Comparison of ENCODE assay signal across 8 cellular contexts in the genomic region with DNA sequence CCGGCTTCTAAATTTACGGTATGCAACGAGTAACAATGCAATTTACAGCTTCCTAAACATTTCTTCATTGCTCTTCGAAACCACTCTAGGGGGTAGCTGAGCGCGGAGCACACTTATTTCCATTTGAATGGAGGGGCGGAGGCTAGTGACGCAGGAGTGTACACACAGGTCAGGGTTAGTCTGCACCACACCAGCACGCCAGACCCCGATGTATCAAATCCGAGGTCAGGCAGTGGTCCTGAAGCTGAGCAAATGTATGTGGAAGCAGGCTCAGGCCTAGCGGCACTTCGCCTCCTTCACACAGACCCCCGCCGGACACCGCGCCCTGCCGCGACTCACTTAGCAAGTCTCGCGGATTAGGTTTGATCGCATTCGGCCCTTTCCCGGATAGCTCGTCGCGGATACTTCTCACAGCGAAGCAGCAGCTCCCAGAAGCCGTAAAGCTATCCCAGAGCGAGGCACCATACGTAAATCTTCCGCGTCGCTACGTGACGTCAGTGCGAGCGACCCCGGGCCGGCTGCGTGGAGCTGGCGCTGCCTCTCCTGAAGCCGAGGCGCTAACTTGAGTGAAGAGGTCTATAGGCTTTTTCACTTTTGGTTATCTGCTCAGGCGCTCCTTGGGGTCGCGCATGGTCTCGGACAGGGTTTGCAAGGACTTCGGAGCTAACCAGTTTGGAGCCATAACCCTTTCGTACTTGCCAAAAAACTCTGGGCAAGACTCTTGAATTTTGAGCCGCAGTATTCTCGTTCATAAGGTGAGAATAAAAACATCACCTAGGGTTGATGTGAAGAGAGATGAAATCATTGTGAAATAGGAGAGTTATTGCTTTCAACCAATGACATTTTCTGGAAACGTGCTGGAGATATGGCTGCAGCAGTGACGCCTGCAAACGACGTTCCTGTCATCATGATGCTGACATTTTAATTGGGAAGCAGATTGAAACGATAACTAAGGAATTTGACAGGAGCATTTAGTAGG. TPM values are rescaled to one million over a fixed set of nuclear protein-coding genes. Genes with fewer than 3 reads are reported as not detected.
DNase-seq lines count a peak whose midpoint lies in the region; ATAC-seq, FAIRE-seq and TF ChIP-seq lines count a peak whose summit lies in the region.

A gene with protein sequence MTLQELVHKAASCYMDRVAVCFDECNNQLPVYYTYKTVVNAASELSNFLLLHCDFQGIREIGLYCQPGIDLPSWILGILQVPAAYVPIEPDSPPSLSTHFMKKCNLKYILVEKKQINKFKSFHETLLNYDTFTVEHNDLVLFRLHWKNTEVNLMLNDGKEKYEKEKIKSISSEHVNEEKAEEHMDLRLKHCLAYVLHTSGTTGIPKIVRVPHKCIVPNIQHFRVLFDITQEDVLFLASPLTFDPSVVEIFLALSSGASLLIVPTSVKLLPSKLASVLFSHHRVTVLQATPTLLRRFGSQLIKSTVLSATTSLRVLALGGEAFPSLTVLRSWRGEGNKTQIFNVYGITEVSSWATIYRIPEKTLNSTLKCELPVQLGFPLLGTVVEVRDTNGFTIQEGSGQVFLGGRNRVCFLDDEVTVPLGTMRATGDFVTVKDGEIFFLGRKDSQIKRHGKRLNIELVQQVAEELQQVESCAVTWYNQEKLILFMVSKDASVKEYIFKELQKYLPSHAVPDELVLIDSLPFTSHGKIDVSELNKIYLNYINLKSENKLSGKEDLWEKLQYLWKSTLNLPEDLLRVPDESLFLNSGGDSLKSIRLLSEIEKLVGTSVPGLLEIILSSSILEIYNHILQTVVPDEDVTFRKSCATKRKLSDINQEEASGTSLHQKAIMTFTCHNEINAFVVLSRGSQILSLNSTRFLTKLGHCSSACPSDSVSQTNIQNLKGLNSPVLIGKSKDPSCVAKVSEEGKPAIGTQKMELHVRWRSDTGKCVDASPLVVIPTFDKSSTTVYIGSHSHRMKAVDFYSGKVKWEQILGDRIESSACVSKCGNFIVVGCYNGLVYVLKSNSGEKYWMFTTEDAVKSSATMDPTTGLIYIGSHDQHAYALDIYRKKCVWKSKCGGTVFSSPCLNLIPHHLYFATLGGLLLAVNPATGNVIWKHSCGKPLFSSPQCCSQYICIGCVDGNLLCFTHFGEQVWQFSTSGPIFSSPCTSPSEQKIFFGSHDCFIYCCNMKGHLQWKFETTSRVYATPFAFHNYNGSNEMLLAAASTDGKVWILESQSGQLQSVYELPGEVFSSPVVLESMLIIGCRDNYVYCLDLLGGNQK (minus strand): TSS at position 469 of the 979 bp plus-strand sequence. CDS start 3,192 bp downstream, outside the sequence.

- peak; percentile 95 for TF ChIP-seq POLR2A in GM12892 (IDR thresholded peaks at IDR 0.05; ENCODE audit: low read depth, low read length)

- DNase-seq in GM12892 (ENCODE audit: insufficient read length) (peak; percentile 66), NCI-H146 (lab: John Stamatoyannopoulos, UW) (peak; percentile 97), T-helper 1 cell (peak; percentile 77 to 96 (median 88)), amniotic epithelial cell (ENCODE audit: low read depth) (peak; percentile 94), left cardiac atrium (peak; percentile 93), posterior vena cava (ENCODE audit: low spot score) (peak; percentile 98), ureter (ENCODE audit: low spot score) (peak; percentile 95)

- ATAC-seq in HG02852 (IDR thresholded peaks at IDR 0.05; ENCODE audit: unreplicated experiment): peak; percentile 94
- ATAC-seq in left cardiac atrium: peak; percentile 98

- intact Hi-C loops in left cardiac atrium (cut with DNase I): no loop called here
- intact Hi-C loops in posterior vena cava (cut with DNase I): no loop called here

- peak; percentile 100 for FAIRE-seq in GM12892 (lab: Jason Lieb, UNC)

RNA-seq across cellular contexts. Expression of the gene that starts here (rescaled TPM):
- 8.2 TPM for polyA plus RNA-seq in GM12892 (2012; ENCODE audit: missing spikeins)
- total RNA-seq in left cardiac atrium (1 to 10 TPM; 6.1 to 6.9 TPM), posterior vena cava (1 to 10 TPM; 8.9 to 9.5 TPM), ureter (17.2 TPM)

Comparison
In these comparisons a context has a peak if more than half of its experiments do, and no peak if none do; other contexts are left out.
1. Peak in every context shown above with its lines: DNase-seq and ATAC-seq.